Comparison of ENCODE assay signal across 1 cellular context in the genomic region with DNA sequence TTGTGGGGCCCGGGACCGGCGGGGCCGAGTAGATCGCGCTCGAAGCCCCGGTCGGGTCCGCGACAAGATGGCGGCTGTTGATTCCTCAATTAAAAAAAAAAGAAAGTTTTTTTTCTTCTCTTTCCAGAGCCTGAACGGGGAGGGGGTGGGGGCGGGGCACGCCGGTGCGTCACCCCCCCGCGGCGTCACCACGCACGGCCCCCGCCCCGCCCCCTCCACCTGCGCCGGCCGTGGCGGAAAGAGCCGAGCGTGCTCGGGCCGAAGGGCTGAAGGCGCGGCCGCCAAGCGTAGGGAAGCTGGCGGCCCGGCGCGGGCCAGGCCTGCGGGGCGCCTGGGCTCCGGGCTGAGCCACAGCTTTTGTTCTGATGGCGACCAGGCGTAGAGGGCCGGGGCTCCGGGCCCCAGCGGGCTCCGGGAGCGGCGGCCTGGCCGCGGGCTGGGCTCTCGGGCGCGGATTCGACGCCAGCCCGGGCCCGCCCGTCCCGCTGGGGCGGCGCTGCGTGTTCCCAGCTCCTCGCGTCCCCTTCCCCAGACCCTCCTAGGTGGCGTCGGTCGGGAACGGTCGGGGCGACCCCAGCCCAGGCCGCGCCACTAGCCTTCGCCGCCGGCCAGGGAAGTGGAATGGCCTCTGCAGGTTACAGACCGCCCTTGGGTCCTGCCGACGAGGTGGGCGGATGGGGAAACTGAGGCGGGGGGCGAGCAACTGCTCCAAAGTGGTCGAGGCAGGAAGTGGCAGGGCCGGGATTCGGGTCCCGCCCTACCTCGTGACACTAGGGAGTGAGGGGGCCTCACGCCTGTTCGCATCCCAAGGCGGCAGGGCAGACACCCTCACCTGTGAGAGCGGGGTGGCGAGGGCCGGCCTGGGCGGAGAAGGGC.
TF ChIP-seq lines count a peak whose summit lies in the region.

A gene (minus strand): TSS at position 91 of the 876 bp plus-strand sequence. CDS start 797 bp downstream, outside the sequence.

TF ChIP-seq in A549, 52 proteins besides CTCF, POLR2A, EP300 and RAD21 (continued from another document):
- TF ChIP-seq, protein P1, sequence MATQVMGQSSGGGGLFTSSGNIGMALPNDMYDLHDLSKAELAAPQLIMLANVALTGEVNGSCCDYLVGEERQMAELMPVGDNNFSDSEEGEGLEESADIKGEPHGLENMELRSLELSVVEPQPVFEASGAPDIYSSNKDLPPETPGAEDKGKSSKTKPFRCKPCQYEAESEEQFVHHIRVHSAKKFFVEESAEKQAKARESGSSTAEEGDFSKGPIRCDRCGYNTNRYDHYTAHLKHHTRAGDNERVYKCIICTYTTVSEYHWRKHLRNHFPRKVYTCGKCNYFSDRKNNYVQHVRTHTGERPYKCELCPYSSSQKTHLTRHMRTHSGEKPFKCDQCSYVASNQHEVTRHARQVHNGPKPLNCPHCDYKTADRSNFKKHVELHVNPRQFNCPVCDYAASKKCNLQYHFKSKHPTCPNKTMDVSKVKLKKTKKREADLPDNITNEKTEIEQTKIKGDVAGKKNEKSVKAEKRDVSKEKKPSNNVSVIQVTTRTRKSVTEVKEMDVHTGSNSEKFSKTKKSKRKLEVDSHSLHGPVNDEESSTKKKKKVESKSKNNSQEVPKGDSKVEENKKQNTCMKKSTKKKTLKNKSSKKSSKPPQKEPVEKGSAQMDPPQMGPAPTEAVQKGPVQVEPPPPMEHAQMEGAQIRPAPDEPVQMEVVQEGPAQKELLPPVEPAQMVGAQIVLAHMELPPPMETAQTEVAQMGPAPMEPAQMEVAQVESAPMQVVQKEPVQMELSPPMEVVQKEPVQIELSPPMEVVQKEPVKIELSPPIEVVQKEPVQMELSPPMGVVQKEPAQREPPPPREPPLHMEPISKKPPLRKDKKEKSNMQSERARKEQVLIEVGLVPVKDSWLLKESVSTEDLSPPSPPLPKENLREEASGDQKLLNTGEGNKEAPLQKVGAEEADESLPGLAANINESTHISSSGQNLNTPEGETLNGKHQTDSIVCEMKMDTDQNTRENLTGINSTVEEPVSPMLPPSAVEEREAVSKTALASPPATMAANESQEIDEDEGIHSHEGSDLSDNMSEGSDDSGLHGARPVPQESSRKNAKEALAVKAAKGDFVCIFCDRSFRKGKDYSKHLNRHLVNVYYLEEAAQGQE (IDR thresholded peaks at IDR 0.05): no peak
- TF ChIP-seq MAFK (IDR thresholded peaks at IDR 0.05; ENCODE audit: partially characterized antibody) (no peak), HOXA7 (CRISPR knock-in tag; IDR thresholded peaks at IDR 0.05) (no peak), CBX2 (IDR thresholded peaks at IDR 0.05; ENCODE audit: borderline replicate concordance, low read depth) (no peak), JUNB (IDR thresholded peaks at IDR 0.05) (no peak), RFX5 (IDR thresholded peaks at IDR 0.05) (no peak), HOXB5 (CRISPR knock-in tag; IDR thresholded peaks at IDR 0.05) (no peak), CHD4 (IDR thresholded peaks at IDR 0.05; ENCODE audit: borderline replicate concordance) (no peak), MYC (IDR thresholded peaks at IDR 0.05; ENCODE audit: borderline replicate concordance, low read length) (0 out of 2 replicates have a peak, but pooled peaks have one; percentile 71), BHLHE40 (IDR thresholded peaks at IDR 0.05; ENCODE audit: low read depth, low read length) (no peak), KDM1A (IDR thresholded peaks at IDR 0.05; ENCODE audit: low read depth) (no peak), CEBPB (IDR thresholded peaks at IDR 0.05) (no peak), PHF8 (IDR thresholded peaks at IDR 0.05; ENCODE audit: borderline replicate concordance, low read depth) (peak; percentile 81; the same call in 1 of the 2 replicates), RCOR1 (IDR thresholded peaks at IDR 0.05; ENCODE audit: low read depth, low read length) (no peak), HDAC2 (IDR thresholded peaks at IDR 0.05) (no peak), ESRRA (IDR thresholded peaks at IDR 0.05; ENCODE audit: borderline replicate concordance, low read length) (no peak), ZNF302 (CRISPR knock-in tag; IDR thresholded peaks at IDR 0.05) (no peak), CHD2 (IDR thresholded peaks at IDR 0.05; ENCODE audit: low read length, partially characterized antibody) (peak; percentile 32), MAZ (IDR thresholded peaks at IDR 0.05; ENCODE audit: borderline replicate concordance, low read depth, low read length) (no peak), FOXS1 (CRISPR knock-in tag; IDR thresholded peaks at IDR 0.05) (no peak)
- TF ChIP-seq, protein P2, sequence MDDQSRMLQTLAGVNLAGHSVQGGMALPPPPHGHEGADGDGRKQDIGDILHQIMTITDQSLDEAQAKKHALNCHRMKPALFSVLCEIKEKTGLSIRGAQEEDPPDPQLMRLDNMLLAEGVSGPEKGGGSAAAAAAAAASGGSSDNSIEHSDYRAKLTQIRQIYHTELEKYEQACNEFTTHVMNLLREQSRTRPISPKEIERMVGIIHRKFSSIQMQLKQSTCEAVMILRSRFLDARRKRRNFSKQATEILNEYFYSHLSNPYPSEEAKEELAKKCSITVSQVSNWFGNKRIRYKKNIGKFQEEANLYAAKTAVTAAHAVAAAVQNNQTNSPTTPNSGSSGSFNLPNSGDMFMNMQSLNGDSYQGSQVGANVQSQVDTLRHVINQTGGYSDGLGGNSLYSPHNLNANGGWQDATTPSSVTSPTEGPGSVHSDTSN (IDR thresholded peaks at IDR 0.05): no peak
- TF ChIP-seq, protein P3, sequence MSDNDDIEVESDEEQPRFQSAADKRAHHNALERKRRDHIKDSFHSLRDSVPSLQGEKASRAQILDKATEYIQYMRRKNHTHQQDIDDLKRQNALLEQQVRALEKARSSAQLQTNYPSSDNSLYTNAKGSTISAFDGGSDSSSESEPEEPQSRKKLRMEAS (IDR thresholded peaks at IDR 0.05): peak; percentile 43
- TF ChIP-seq, protein P4, sequence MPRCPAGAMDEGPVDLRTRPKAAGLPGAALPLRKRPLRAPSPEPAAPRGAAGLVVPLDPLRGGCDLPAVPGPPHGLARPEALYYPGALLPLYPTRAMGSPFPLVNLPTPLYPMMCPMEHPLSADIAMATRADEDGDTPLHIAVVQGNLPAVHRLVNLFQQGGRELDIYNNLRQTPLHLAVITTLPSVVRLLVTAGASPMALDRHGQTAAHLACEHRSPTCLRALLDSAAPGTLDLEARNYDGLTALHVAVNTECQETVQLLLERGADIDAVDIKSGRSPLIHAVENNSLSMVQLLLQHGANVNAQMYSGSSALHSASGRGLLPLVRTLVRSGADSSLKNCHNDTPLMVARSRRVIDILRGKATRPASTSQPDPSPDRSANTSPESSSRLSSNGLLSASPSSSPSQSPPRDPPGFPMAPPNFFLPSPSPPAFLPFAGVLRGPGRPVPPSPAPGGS (IDR thresholded peaks at IDR 0.05): peak; percentile 89; the same call in 1 of the 3 replicates
- TF ChIP-seq, protein P5, sequence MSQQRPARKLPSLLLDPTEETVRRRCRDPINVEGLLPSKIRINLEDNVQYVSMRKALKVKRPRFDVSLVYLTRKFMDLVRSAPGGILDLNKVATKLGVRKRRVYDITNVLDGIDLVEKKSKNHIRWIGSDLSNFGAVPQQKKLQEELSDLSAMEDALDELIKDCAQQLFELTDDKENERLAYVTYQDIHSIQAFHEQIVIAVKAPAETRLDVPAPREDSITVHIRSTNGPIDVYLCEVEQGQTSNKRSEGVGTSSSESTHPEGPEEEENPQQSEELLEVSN (IDR thresholded peaks at IDR 0.05; ENCODE audit: borderline replicate concordance, low read depth): no peak
- TF ChIP-seq, protein P6, sequence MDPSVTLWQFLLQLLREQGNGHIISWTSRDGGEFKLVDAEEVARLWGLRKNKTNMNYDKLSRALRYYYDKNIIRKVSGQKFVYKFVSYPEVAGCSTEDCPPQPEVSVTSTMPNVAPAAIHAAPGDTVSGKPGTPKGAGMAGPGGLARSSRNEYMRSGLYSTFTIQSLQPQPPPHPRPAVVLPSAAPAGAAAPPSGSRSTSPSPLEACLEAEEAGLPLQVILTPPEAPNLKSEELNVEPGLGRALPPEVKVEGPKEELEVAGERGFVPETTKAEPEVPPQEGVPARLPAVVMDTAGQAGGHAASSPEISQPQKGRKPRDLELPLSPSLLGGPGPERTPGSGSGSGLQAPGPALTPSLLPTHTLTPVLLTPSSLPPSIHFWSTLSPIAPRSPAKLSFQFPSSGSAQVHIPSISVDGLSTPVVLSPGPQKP (IDR thresholded peaks at IDR 0.05; ENCODE audit: low read depth, low read length): no peak
- TF ChIP-seq, protein P7, sequence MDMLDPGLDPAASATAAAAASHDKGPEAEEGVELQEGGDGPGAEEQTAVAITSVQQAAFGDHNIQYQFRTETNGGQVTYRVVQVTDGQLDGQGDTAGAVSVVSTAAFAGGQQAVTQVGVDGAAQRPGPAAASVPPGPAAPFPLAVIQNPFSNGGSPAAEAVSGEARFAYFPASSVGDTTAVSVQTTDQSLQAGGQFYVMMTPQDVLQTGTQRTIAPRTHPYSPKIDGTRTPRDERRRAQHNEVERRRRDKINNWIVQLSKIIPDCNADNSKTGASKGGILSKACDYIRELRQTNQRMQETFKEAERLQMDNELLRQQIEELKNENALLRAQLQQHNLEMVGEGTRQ (IDR thresholded peaks at IDR 0.05): no peak
- TF ChIP-seq, protein P8, sequence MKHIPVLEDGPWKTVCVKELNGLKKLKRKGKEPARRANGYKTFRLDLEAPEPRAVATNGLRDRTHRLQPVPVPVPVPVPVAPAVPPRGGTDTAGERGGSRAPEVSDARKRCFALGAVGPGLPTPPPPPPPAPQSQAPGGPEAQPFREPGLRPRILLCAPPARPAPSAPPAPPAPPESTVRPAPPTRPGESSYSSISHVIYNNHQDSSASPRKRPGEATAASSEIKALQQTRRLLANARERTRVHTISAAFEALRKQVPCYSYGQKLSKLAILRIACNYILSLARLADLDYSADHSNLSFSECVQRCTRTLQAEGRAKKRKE (CRISPR knock-in tag; IDR thresholded peaks at IDR 0.05; ENCODE audit: low read depth): no peak
- TF ChIP-seq, protein P9, sequence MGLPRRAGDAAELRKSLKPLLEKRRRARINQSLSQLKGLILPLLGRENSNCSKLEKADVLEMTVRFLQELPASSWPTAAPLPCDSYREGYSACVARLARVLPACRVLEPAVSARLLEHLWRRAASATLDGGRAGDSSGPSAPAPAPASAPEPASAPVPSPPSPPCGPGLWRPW (IDR thresholded peaks at IDR 0.05): no peak
